In genomic region chr2:168130302-168130701, GRCh38 we compare ENCODE assay signal across 20 cellular contexts.
DNase-seq lines count a peak whose midpoint lies in the region; ATAC-seq, FAIRE-seq and TF ChIP-seq lines count a peak whose summit lies in the region.
"Had no signal": no experiment of that assay in that cellular context is flagged by ENCODE, and none has a peak within 500 bp of the region (broad histone marks: within the 10 kb centered on the region; RNA-seq: fewer than 3 reads in every experiment).

No MANE protein-coding gene starts in this region.

- TF ChIP-seq POLR2A in K562 (conservative IDR thresholded peaks at IDR 0.05): no peak

- no peaks in the 10 kb centered on the region for H3K36me3 ChIP-seq in K562 (ENCODE audit: control insufficient read depth, insufficient read depth, low read length)
- H3K36me3 ChIP-seq in small intestine (ENCODE audit: control insufficient read depth in 2 of 2, insufficient read depth in 2 of 2, low read length in 2 of 2): peaks cover 7 to 14% of the 10 kb centered on the region in 2 donors
- no peaks in the 10 kb centered on the region for H3K36me3 ChIP-seq in neural progenitor cell

- no peak overlapping the region for H3K4me2 ChIP-seq in K562 (ENCODE audit: insufficient read depth, low read length)
- no peak overlapping the region for H3K4me2 ChIP-seq in neural progenitor cell

- no peak for DNase-seq in activated CD4-positive, alpha-beta T cell treated with anti-CD3 and anti-CD28 coated beads, Interleukin-2, amount 10 ng/mL, durations not matched to agents 24 days and 14 days
- DNase-seq in activated CD4-positive, alpha-beta T cell treated with anti-CD3 and anti-CD28 coated beads, Interleukin-2, amount 10 ng/mL, durations not matched to agents 7 days and 5 days: no peak
- no peak for DNase-seq in K562 (ENCODE audit: extremely low read depth in 1 of 4, low spot score in 3 of 4)
- no peak for DNase-seq in left cardiac atrium
- DNase-seq in stimulated activated effector memory CD8-positive, alpha-beta T cell treated with anti-CD3 and anti-CD28 coated beads, Interleukin-12 subunit alpha, Interleukin-12 subunit beta, amount 100 ng/mL, for 72 hours (ENCODE audit: low spot score in 2 of 2): no peak
- DNase-seq in small intestine: no peak
- DNase-seq in neural progenitor cell (ENCODE audit: low spot score): no peak
- DNase-seq: Calu3; CD4-positive, CD25-positive, alpha-beta regulatory T cell; HCEC 1CT; NCI-H146; NCI-H2081 treated with DMSO at 0.1 percent for 48 hours; NCI-H345; Peyer's patch; SIG-M5 had no signal

- TF ChIP-seq CTCF in K562 (IDR thresholded peaks at IDR 0.05 in 2 of 3, conservative IDR thresholded peaks at IDR 0.05 in 1 of 3; ENCODE audit: insufficient read depth in 2 of 3, low read depth in 1 of 3, low read length in 3 of 3) (no peak), neural progenitor cell (IDR thresholded peaks at IDR 0.05) (no peak)

- H3K9ac ChIP-seq in K562 (ENCODE audit: insufficient read depth in 1 of 2, low read depth in 2 of 2, low read length in 2 of 2): no peak overlapping the region
- H3K9ac ChIP-seq in neural progenitor cell: no peak overlapping the region

- no peaks in the 10 kb centered on the region for H3K9me3 Mint-ChIP-seq in activated CD4-positive, alpha-beta T cell treated with anti-CD3 and anti-CD28 coated beads, Interleukin-2, amount 10 ng/mL, durations not matched to agents 24 days and 14 days
- H3K9me3 Mint-ChIP-seq in activated CD4-positive, alpha-beta T cell treated with anti-CD3 and anti-CD28 coated beads, Interleukin-2, amount 10 ng/mL, durations not matched to agents 7 days and 5 days: no peaks in the 10 kb centered on the region
- H3K9me3 Mint-ChIP-seq in stimulated activated effector memory CD8-positive, alpha-beta T cell treated with anti-CD3 and anti-CD28 coated beads, Interleukin-12 subunit alpha, Interleukin-12 subunit beta, amount 100 ng/mL, for 72 hours: no peaks in the 10 kb centered on the region
- H3K9me3 Mint-ChIP-seq in neural progenitor cell: no peaks in the 10 kb centered on the region
- H3K9me3 Mint-ChIP-seq: CD4-positive, CD25-positive, alpha-beta regulatory T cell had no signal

- H3K27me3 ChIP-seq in K562 (ENCODE audit: control insufficient read depth in 2 of 2, insufficient read depth in 2 of 2, low read length in 2 of 2): no peaks in the 10 kb centered on the region
- no peaks in the 10 kb centered on the region for H3K27me3 ChIP-seq in small intestine (ENCODE audit: control insufficient read depth in 2 of 2, insufficient read depth in 2 of 2, low read length in 2 of 2)
- H3K27me3 ChIP-seq in neural progenitor cell: no peaks in the 10 kb centered on the region
- H3K27me3 ChIP-seq: Peyer's patch had no signal

- no peaks in the 10 kb centered on the region for H4K20me1 ChIP-seq in K562 (replicated peaks; ENCODE audit: control insufficient read depth, insufficient read depth, low read length)
- no peaks in the 10 kb centered on the region for H4K20me1 ChIP-seq in neural progenitor cell (ENCODE audit: low read depth)

- H3K27ac ChIP-seq in K562 (ENCODE audit: extremely low read depth, low read depth, low read length) (no peak overlapping the region), small intestine (ENCODE audit: low read depth in 1 of 2, low read length in 1 of 2) (no peak overlapping the region), neural progenitor cell (no peak overlapping the region)
- H3K27ac ChIP-seq: Peyer's patch had no signal

- no peak for TF ChIP-seq RAD21 in K562 (CRISPR knock-in tag; conservative IDR thresholded peaks at IDR 0.05 in 1 of 2, IDR thresholded peaks at IDR 0.05 in 1 of 2)

- no peak for ATAC-seq in K562
- peak; percentile 57 to 73 for ATAC-seq in left cardiac atrium
- ATAC-seq in stimulated activated effector memory CD8-positive, alpha-beta T cell treated with anti-CD3 and anti-CD28 coated beads, Interleukin-12 subunit alpha, Interleukin-12 subunit beta, amount 100 ng/mL, for 72 hours: no peak
- ATAC-seq in GM19324 (IDR thresholded peaks at IDR 0.05; ENCODE audit: low FRiP score, unreplicated experiment): no peak
- ATAC-seq: GM12878 had no signal

- H3K27me3 Mint-ChIP-seq in activated CD4-positive, alpha-beta T cell treated with anti-CD3 and anti-CD28 coated beads, Interleukin-2, amount 10 ng/mL, durations not matched to agents 24 days and 14 days: no peaks in the 10 kb centered on the region
- no peaks in the 10 kb centered on the region for H3K27me3 Mint-ChIP-seq in activated CD4-positive, alpha-beta T cell treated with anti-CD3 and anti-CD28 coated beads, Interleukin-2, amount 10 ng/mL, durations not matched to agents 7 days and 5 days
- no peaks in the 10 kb centered on the region for H3K27me3 Mint-ChIP-seq in neural progenitor cell (ENCODE audit: insufficient read depth, low read depth)
- H3K27me3 Mint-ChIP-seq: CD4-positive, CD25-positive, alpha-beta regulatory T cell had no signal

- H2AFZ ChIP-seq in K562 (ENCODE audit: low read depth, low read length): no peak overlapping the region
- H2AFZ ChIP-seq in neural progenitor cell (replicated peaks): no peak overlapping the region

- H3K4me1 ChIP-seq in K562 (replicated peaks in 1 of 2; ENCODE audit: control insufficient read depth in 2 of 2, insufficient read depth in 2 of 2, low read length in 2 of 2) (no peaks in the 10 kb centered on the region), small intestine (ENCODE audit: control insufficient read depth in 2 of 2, insufficient read depth in 1 of 2, low read depth in 1 of 2, low read length in 1 of 2) (no peaks in the 10 kb centered on the region), neural progenitor cell (peaks cover 6% of the 10 kb centered on the region)
- H3K4me1 ChIP-seq: Peyer's patch had no signal

- TF ChIP-seq EP300 in K562 (IDR thresholded peaks at IDR 0.05; ENCODE audit: low read length): no peak

- FAIRE-seq in K562 (lab: Jason Lieb, UNC) (peak; percentile 11), small intestine (lab: Jason Lieb, UNC) (no peak)
- FAIRE-seq: A204.1, GM12878, GM18507, HTR-8/SVneo had no signal

- H3K36me3 Mint-ChIP-seq in activated CD4-positive, alpha-beta T cell treated with anti-CD3 and anti-CD28 coated beads, Interleukin-2, amount 10 ng/mL, durations not matched to agents 24 days and 14 days (ENCODE audit: low read depth): peaks cover 35% of the 10 kb centered on the region
- peaks cover 37% of the 10 kb centered on the region for H3K36me3 Mint-ChIP-seq in activated CD4-positive, alpha-beta T cell treated with anti-CD3 and anti-CD28 coated beads, Interleukin-2, amount 10 ng/mL, durations not matched to agents 7 days and 5 days (ENCODE audit: low read depth)
- peaks cover 74% of the 10 kb centered on the region for H3K36me3 Mint-ChIP-seq in stimulated activated effector memory CD8-positive, alpha-beta T cell treated with anti-CD3 and anti-CD28 coated beads, Interleukin-12 subunit alpha, Interleukin-12 subunit beta, amount 100 ng/mL, for 72 hours
- peaks cover 42% of the 10 kb centered on the region for H3K36me3 Mint-ChIP-seq in neural progenitor cell

- H3K4me1 Mint-ChIP-seq in activated CD4-positive, alpha-beta T cell treated with anti-CD3 and anti-CD28 coated beads, Interleukin-2, amount 10 ng/mL, durations not matched to agents 24 days and 14 days: peaks cover 2% of the 10 kb centered on the region
- H3K4me1 Mint-ChIP-seq in activated CD4-positive, alpha-beta T cell treated with anti-CD3 and anti-CD28 coated beads, Interleukin-2, amount 10 ng/mL, durations not matched to agents 7 days and 5 days: no peaks in the 10 kb centered on the region
- H3K4me1 Mint-ChIP-seq in stimulated activated effector memory CD8-positive, alpha-beta T cell treated with anti-CD3 and anti-CD28 coated beads, Interleukin-12 subunit alpha, Interleukin-12 subunit beta, amount 100 ng/mL, for 72 hours: peaks cover 11% of the 10 kb centered on the region
- peaks cover 43% of the 10 kb centered on the region for H3K4me1 Mint-ChIP-seq in neural progenitor cell

- H3F3A ChIP-seq in neural progenitor cell (ENCODE audit: low read depth): no peaks in the 10 kb centered on the region

- H3K9me3 ChIP-seq in K562 (replicated peaks; ENCODE audit: control insufficient read depth, insufficient read depth, low read depth, low read length) (no peaks in the 10 kb centered on the region), small intestine (ENCODE audit: control insufficient read depth, low read depth) (no peaks in the 10 kb centered on the region), neural progenitor cell (ENCODE audit: low read depth) (no peaks in the 10 kb centered on the region)
- H3K9me3 ChIP-seq: Peyer's patch had no signal

- CTCF ChIA-PET in activated CD4-positive, alpha-beta T cell treated with anti-CD3 and anti-CD28 coated beads, Interleukin-2, amount 10 ng/mL, durations not matched to agents 7 days and 5 days (lab: Charles Lee): interaction anchor here (0.9 kb wide), 1 partner anchor 11 kb away, joined by 4 read pairs; no protein-coding TSS in a partner anchor
- CTCF ChIA-PET in K562 (lab: Yijun Ruan, JAX; ENCODE audit: low intra/inter-chr PET ratio): no interaction called here

- no peaks in the 10 kb centered on the region for H3K9me1 ChIP-seq in K562 (ENCODE audit: control insufficient read depth, insufficient read depth, low read length)

- H3K4me3 Mint-ChIP-seq in activated CD4-positive, alpha-beta T cell treated with anti-CD3 and anti-CD28 coated beads, Interleukin-2, amount 10 ng/mL, durations not matched to agents 24 days and 14 days: no peak overlapping the region
- H3K4me3 Mint-ChIP-seq in activated CD4-positive, alpha-beta T cell treated with anti-CD3 and anti-CD28 coated beads, Interleukin-2, amount 10 ng/mL, durations not matched to agents 7 days and 5 days: no peak overlapping the region
- no peak overlapping the region for H3K4me3 Mint-ChIP-seq in stimulated activated effector memory CD8-positive, alpha-beta T cell treated with anti-CD3 and anti-CD28 coated beads, Interleukin-12 subunit alpha, Interleukin-12 subunit beta, amount 100 ng/mL, for 72 hours
- H3K4me3 Mint-ChIP-seq in neural progenitor cell: no peak overlapping the region
- H3K4me3 Mint-ChIP-seq: CD4-positive, CD25-positive, alpha-beta regulatory T cell had no signal

- H3K4me3 ChIP-seq in K562 (no peak overlapping the region), small intestine (ENCODE audit: low read depth in 1 of 2, low read length in 2 of 2) (no peak overlapping the region), neural progenitor cell (no peak overlapping the region)
- H3K4me3 ChIP-seq: GM12878, Peyer's patch had no signal

- H3K27ac Mint-ChIP-seq in activated CD4-positive, alpha-beta T cell treated with anti-CD3 and anti-CD28 coated beads, Interleukin-2, amount 10 ng/mL, durations not matched to agents 24 days and 14 days: peak overlapping the region; percentile 10
- H3K27ac Mint-ChIP-seq in activated CD4-positive, alpha-beta T cell treated with anti-CD3 and anti-CD28 coated beads, Interleukin-2, amount 10 ng/mL, durations not matched to agents 7 days and 5 days: no peak overlapping the region
- peak overlapping the region; percentile 33 for H3K27ac Mint-ChIP-seq in stimulated activated effector memory CD8-positive, alpha-beta T cell treated with anti-CD3 and anti-CD28 coated beads, Interleukin-12 subunit alpha, Interleukin-12 subunit beta, amount 100 ng/mL, for 72 hours
- no peak overlapping the region for H3K27ac Mint-ChIP-seq in neural progenitor cell

- POLR2A ChIA-PET in activated CD4-positive, alpha-beta T cell treated with anti-CD3 and anti-CD28 coated beads, Interleukin-2, amount 10 ng/mL, durations not matched to agents 7 days and 5 days (lab: Charles Lee): no interaction called here
- POLR2A ChIA-PET in K562 (lab: Yijun Ruan, JAX): no interaction called here

- H3K79me2 ChIP-seq in K562 (ENCODE audit: control insufficient read depth, insufficient read depth, low read length): no peaks in the 10 kb centered on the region
- no peaks in the 10 kb centered on the region for H3K79me2 ChIP-seq in neural progenitor cell (ENCODE audit: low read depth)

- in situ Hi-C loops in K562 (cut with MboI): no loop called here

- intact Hi-C loops in activated CD4-positive, alpha-beta T cell treated with anti-CD3 and anti-CD28 coated beads, Interleukin-2, amount 10 ng/mL, durations not matched to agents 24 days and 14 days (cut with micrococcal nuclease): no loop called here
- intact Hi-C loops in K562 (cut with micrococcal nuclease): no loop called here
- intact Hi-C loops in left cardiac atrium (cut with DNase I): loop anchor here in 1 of 2 donors (10.0 kb wide), 1 partner anchor 184 kb away; no protein-coding TSS in a partner anchor

- no TSS peak for BruUV-seq in K562 (replicated peaks; lab: Mats Ljungman, UMichigan)

Comparison
In these comparisons a context has a peak if more than half of its experiments do, and no peak if none do; other contexts are left out.
1. H3K27ac Mint-ChIP-seq: peak in activated CD4-positive, alpha-beta T cell treated with anti-CD3 and anti-CD28 coated beads, Interleukin-2, amount 10 ng/mL, durations not matched to agents 24 days and 14 days (single experiment) and stimulated activated effector memory CD8-positive, alpha-beta T cell treated with anti-CD3 and anti-CD28 coated beads, Interleukin-12 subunit alpha, Interleukin-12 subunit beta, amount 100 ng/mL, for 72 hours (single experiment); none in activated CD4-positive, alpha-beta T cell treated with anti-CD3 and anti-CD28 coated beads, Interleukin-2, amount 10 ng/mL, durations not matched to agents 7 days and 5 days (single experiment) and neural progenitor cell (single experiment).
2. ATAC-seq: peak in left cardiac atrium (2 of 2); none in K562 (single experiment), stimulated activated effector memory CD8-positive, alpha-beta T cell treated with anti-CD3 and anti-CD28 coated beads, Interleukin-12 subunit alpha, Interleukin-12 subunit beta, amount 100 ng/mL, for 72 hours (single experiment) and GM19324 (single experiment).